In genomic region chr15:68734352-68734751, GRCh38 we compare ENCODE assay signal across 23 cellular contexts.
A peak's percentile ranks its signal among the peaks of the same experiment; 100 is the strongest.
DNase-seq lines count a peak whose midpoint lies in the region; ATAC-seq and TF ChIP-seq lines count a peak whose summit lies in the region.
"Had no signal": no experiment of that assay in that cellular context is flagged by ENCODE, and none has a peak within 500 bp of the region (broad histone marks: within the 10 kb centered on the region; RNA-seq: fewer than 3 reads in every experiment).

No MANE protein-coding gene starts in this region.

- ATAC-seq in HG03378 (IDR thresholded peaks at IDR 0.05; ENCODE audit: unreplicated experiment) = no peak
- ATAC-seq in GM18517 (IDR thresholded peaks at IDR 0.05; ENCODE audit: unreplicated experiment) = no peak
- ATAC-seq: A549, GM12878, Right ventricle myocardium inferior had no signal

- H3K4me1 ChIP-seq in endodermal cell (ENCODE audit: control insufficient read depth, insufficient read depth, low read length) = peaks cover 12% of the 10 kb centered on the region
- H3K4me1 ChIP-seq in sigmoid colon = peaks cover 0 to 20% (median 13%) of the 10 kb centered on the region in 4 donors
- H3K4me1 ChIP-seq: A549, SJSA1 had no signal

- no peak overlapping the region for H3K27ac Mint-ChIP-seq in endodermal cell
- H3K27ac Mint-ChIP-seq: CD4-positive, alpha-beta T cell had no signal

- TF ChIP-seq EP300 in sigmoid colon (IDR thresholded peaks at IDR 0.05) = no peak

- intact Hi-C loops in sigmoid colon (cut with DNase I) = no loop called here

- H3K27me3 Mint-ChIP-seq in endodermal cell (ENCODE audit: insufficient read depth) = no peaks in the 10 kb centered on the region

- no peak overlapping the region for H3K4me3 Mint-ChIP-seq in endodermal cell
- H3K4me3 Mint-ChIP-seq: CD4-positive, alpha-beta T cell had no signal

- H3K4me3 ChIP-seq in endodermal cell (ENCODE audit: low read length) (peak overlapping the region; percentile 25), sigmoid colon (no peak overlapping the region)
- H3K4me3 ChIP-seq: A549, GM12878, SJSA1 had no signal

- H3K36me3 ChIP-seq in endodermal cell (ENCODE audit: control insufficient read depth, insufficient read depth, low read length) (no peaks in the 10 kb centered on the region), sigmoid colon (no peaks in the 10 kb centered on the region)
- H3K36me3 ChIP-seq: BE2C, SJSA1 had no signal

- H3K9me3 ChIP-seq in endodermal cell (ENCODE audit: control insufficient read depth, low read length) (peaks cover 20% of the 10 kb centered on the region), sigmoid colon (no peaks in the 10 kb centered on the region)
- H3K9me3 ChIP-seq: A549, BE2C, Caco-2, SJSA1 had no signal

- H3K9me3 Mint-ChIP-seq in endodermal cell = no peaks in the 10 kb centered on the region
- H3K9me3 Mint-ChIP-seq: CD4-positive, alpha-beta T cell; IgD-negative memory B cell had no signal

- TF ChIP-seq CTCF in endodermal cell (conservative IDR thresholded peaks at IDR 0.05) = no peak
- no peak for TF ChIP-seq CTCF in sigmoid colon (IDR thresholded peaks at IDR 0.05)

- H3K36me3 Mint-ChIP-seq in endodermal cell (ENCODE audit: low read depth) = no peaks in the 10 kb centered on the region

- no peak overlapping the region for H3K9ac ChIP-seq in endodermal cell (ENCODE audit: extremely low read depth, low read length, poor library complexity, severe bottlenecking)

- peaks cover 46% of the 10 kb centered on the region for H3K4me1 Mint-ChIP-seq in endodermal cell

- DNase-seq in CMK (ENCODE audit: low read depth) (peak; percentile 72), SK-N-DZ (ENCODE audit: low spot score) (peak; percentile 47), endodermal cell (no peak), sigmoid colon (peak; percentile 8), NCI-H1930 (lab: John Stamatoyannopoulos, UW) (no peak), dedifferentiated amniotic fluid mesenchymal stem cell (ENCODE audit: extremely low spot score) (no peak)
- DNase-seq: BE2C; Caco-2; CD4-positive, alpha-beta T cell; DMS 273 treated with DMSO at 0.1 percent for 48 hours; DMS79 treated with DMSO at 0.1 percent for 48 hours; NCI-H1092; NCI-H1436; NCI-H187 treated with DMSO at 0.1 percent for 48 hours; NCI-H226; NCI-H524 treated with DMSO at 0.1 percent for 48 hours had no signal

- TF ChIP-seq POLR2A in sigmoid colon (IDR thresholded peaks at IDR 0.05) = no peak

- H3K27me3 ChIP-seq in endodermal cell (ENCODE audit: control insufficient read depth, insufficient read depth, low read length, poor library complexity, severe bottlenecking) (no peaks in the 10 kb centered on the region), sigmoid colon (no peaks in the 10 kb centered on the region)
- H3K27me3 ChIP-seq: BE2C had no signal

- no peak overlapping the region for H3K27ac ChIP-seq in endodermal cell (ENCODE audit: low read depth, low read length)
- H3K27ac ChIP-seq in sigmoid colon = no peak overlapping the region
- H3K27ac ChIP-seq: A549, SJSA1 had no signal

Comparison
In these comparisons a context has a peak if more than half of its experiments do, and no peak if none do; other contexts are left out.
1. DNase-seq: peak in CMK (single experiment), SK-N-DZ (single experiment) and sigmoid colon (single experiment); none in endodermal cell (single experiment), NCI-H1930 (0 of 2) and dedifferentiated amniotic fluid mesenchymal stem cell (single experiment).